12 cellular contexts compared by ENCODE assay signal in genomic region chr3:186882125-186882524, GRCh38. TPM values are rescaled to one million over a fixed set of nuclear protein-coding genes. Genes with fewer than 3 reads are reported as not detected.
DNase-seq lines count a peak whose midpoint lies in the region; ATAC-seq, FAIRE-seq and TF ChIP-seq lines count a peak whose summit lies in the region.
"Had no signal": no experiment of that assay in that cellular context is flagged by ENCODE, and none has a peak within 500 bp of the region (broad histone marks: within the 10 kb centered on the region; RNA-seq: fewer than 3 reads in every experiment).

No MANE protein-coding gene starts in this region.

- no peaks in the 10 kb centered on the region for H3K79me2 ChIP-seq in smooth muscle cell (ENCODE audit: low read depth)

- H3K9me3 Mint-ChIP-seq in activated T-cell treated with anti-CD3 and anti-CD28 coated beads, Interleukin-2, amount 50 U/mL, for 4 hours, result peaks cover 5% of the 10 kb centered on the region
- no peaks in the 10 kb centered on the region for H3K9me3 Mint-ChIP-seq in activated naive CD4-positive, alpha-beta T cell treated with anti-CD3 and anti-CD28 coated beads, Interleukin-2, amount 50 U/mL, for 72 hours

- H3K36me3 Mint-ChIP-seq in activated T-cell treated with anti-CD3 and anti-CD28 coated beads, Interleukin-2, amount 50 U/mL, for 4 hours (ENCODE audit: insufficient read depth), result no peaks in the 10 kb centered on the region
- peaks cover 0 to 12% of the 10 kb centered on the region in 2 donors for H3K36me3 Mint-ChIP-seq in activated naive CD4-positive, alpha-beta T cell treated with anti-CD3 and anti-CD28 coated beads, Interleukin-2, amount 50 U/mL, for 72 hours

- H3K9me3 ChIP-seq in smooth muscle cell (replicated peaks; ENCODE audit: low read depth) (no peaks in the 10 kb centered on the region), kidney (ENCODE audit: control insufficient read depth in 1 of 2, low read length in 2 of 2) (no peaks in the 10 kb centered on the region)
- H3K9me3 ChIP-seq: mucosa of descending colon had no signal

- H3K4me2 ChIP-seq in smooth muscle cell, result peak overlapping the region; percentile 4

- H3K4me1 Mint-ChIP-seq in activated T-cell treated with anti-CD3 and anti-CD28 coated beads, Interleukin-2, amount 50 U/mL, for 4 hours (ENCODE audit: low read depth), result peaks cover 55% of the 10 kb centered on the region

- H4K20me1 ChIP-seq in smooth muscle cell (ENCODE audit: low read depth), result no peaks in the 10 kb centered on the region

- 66% methylated on average over 4 of the region's 4 CpGs for WGBS in smooth muscle cell (ENCODE audit: low lambda C conversion rate)

- H3K27me3 ChIP-seq in smooth muscle cell (ENCODE audit: low read depth), result no peaks in the 10 kb centered on the region

- H3K36me3 ChIP-seq in smooth muscle cell (ENCODE audit: low read depth) (no peaks in the 10 kb centered on the region), kidney (ENCODE audit: control insufficient read depth in 1 of 2, insufficient read depth in 2 of 2, low read length in 2 of 2) (no peaks in the 10 kb centered on the region)

- H2AFZ ChIP-seq in smooth muscle cell (ENCODE audit: low read depth), result peak overlapping the region; percentile 41

- no peak for DNase-seq in activated T-cell treated with anti-CD3 and anti-CD28 coated beads, Interleukin-2, amount 50 U/mL, for 4 hours
- no peak for DNase-seq in activated T-cell treated with anti-CD3 and anti-CD28 coated beads for 4 hours
- DNase-seq in SIG-M5 (lab: John Stamatoyannopoulos, UW), result peak; percentile 20
- DNase-seq in activated naive CD4-positive, alpha-beta T cell treated with anti-CD3 and anti-CD28 coated beads, Interleukin-2, amount 50 U/mL, for 72 hours (ENCODE audit: low spot score in 2 of 2), result no peak
- DNase-seq in smooth muscle cell (lab: John Stamatoyannopoulos, UW; ENCODE audit: unreplicated experiment), result no peak
- DNase-seq in 8988T, result no peak
- DNase-seq in KG1 (lab: John Stamatoyannopoulos, UW), result no peak
- DNase-seq in kidney, result no peak
- DNase-seq: activated gamma-delta T cell, mucosa of descending colon had no signal

- peak overlapping the region; percentile 63 for H3K9ac ChIP-seq in smooth muscle cell (ENCODE audit: low read depth)
- H3K9ac ChIP-seq in kidney (ENCODE audit: low read length in 2 of 2), result no peak overlapping the region

- no peaks in the 10 kb centered on the region for H3K27me3 Mint-ChIP-seq in activated T-cell treated with anti-CD3 and anti-CD28 coated beads, Interleukin-2, amount 50 U/mL, for 4 hours (ENCODE audit: low read depth)

- H3F3A ChIP-seq in smooth muscle cell (ENCODE audit: low read depth), result no peaks in the 10 kb centered on the region

- H3K27ac Mint-ChIP-seq in activated naive CD4-positive, alpha-beta T cell treated with anti-CD3 and anti-CD28 coated beads, Interleukin-2, amount 50 U/mL, for 72 hours, result peak overlapping the region; percentile 91 to 98

- TF ChIP-seq CTCF in smooth muscle cell (IDR thresholded peaks at IDR 0.05; ENCODE audit: borderline replicate concordance, insufficient read depth, poor library complexity, severe bottlenecking), result no peak
- no peak for TF ChIP-seq CTCF in kidney (IDR thresholded peaks at IDR 0.05; ENCODE audit: borderline replicate concordance, extremely low read depth, insufficient read depth)

- FAIRE-seq in kidney (lab: Jason Lieb, UNC), result no peak

- H3K4me1 ChIP-seq in smooth muscle cell (ENCODE audit: low read depth) (no peaks in the 10 kb centered on the region), kidney (ENCODE audit: control insufficient read depth in 1 of 2, insufficient read depth in 1 of 2, low read depth in 1 of 2, low read length in 2 of 2) (no peaks in the 10 kb centered on the region)

- peak overlapping the region; percentile 57 for H3K27ac ChIP-seq in smooth muscle cell (ENCODE audit: low read depth)
- no peak overlapping the region for H3K27ac ChIP-seq in kidney (ENCODE audit: low read depth in 2 of 2, low read length in 2 of 2)
- H3K27ac ChIP-seq: coronary artery, VCaP had no signal

- intact Hi-C loops in kidney (cut with DNase I), result no loop called here

- peak overlapping the region; percentile 65 for H3K4me3 Mint-ChIP-seq in activated T-cell treated with anti-CD3 and anti-CD28 coated beads, Interleukin-2, amount 50 U/mL, for 4 hours

- peak; percentile 44 to 48 for ATAC-seq in activated T-cell treated with anti-CD3 and anti-CD28 coated beads, Interleukin-2, amount 50 U/mL, for 4 hours
- peak; percentile 45 to 65 for ATAC-seq in activated naive CD4-positive, alpha-beta T cell treated with anti-CD3 and anti-CD28 coated beads, Interleukin-2, amount 50 U/mL, for 72 hours
- ATAC-seq: mucosa of descending colon had no signal

- H3K4me3 ChIP-seq in smooth muscle cell, result no peak overlapping the region
- H3K4me3 ChIP-seq in kidney (ENCODE audit: low read length in 2 of 2), result no peak overlapping the region
- H3K4me3 ChIP-seq: coronary artery, mucosa of descending colon had no signal

RNA-seq across cellular contexts. Expression of gene ADIPOQ, which starts 39.6 kb away (rescaled TPM):
- not detected for total RNA-seq in activated T-cell treated with anti-CD3 and anti-CD28 coated beads, Interleukin-2, amount 50 U/mL, for 4 hours
- not detected for total RNA-seq in activated naive CD4-positive, alpha-beta T cell treated with anti-CD3 and anti-CD28 coated beads, Interleukin-2, amount 50 U/mL, for 72 hours
- total RNA-seq in smooth muscle cell, result not detected in 2 replicates
- polyA plus RNA-seq in smooth muscle cell, result not detected in 2 replicates
- not detected for total RNA-seq in kidney
- not detected for polyA plus RNA-seq in kidney (ENCODE audit: insufficient read depth, low read depth, low replicate concordance)

RNA-seq across cellular contexts. Expression of gene ST6GAL1, which starts 48.2 kb away (rescaled TPM):
- total RNA-seq in activated T-cell treated with anti-CD3 and anti-CD28 coated beads, Interleukin-2, amount 50 U/mL, for 4 hours, result 100 to 1,000 TPM; 105 to 116 (median 112) TPM
- 10 to 100 TPM; 32.0 to 96.6 TPM for total RNA-seq in activated naive CD4-positive, alpha-beta T cell treated with anti-CD3 and anti-CD28 coated beads, Interleukin-2, amount 50 U/mL, for 72 hours
- total RNA-seq in smooth muscle cell (5.8 and 8.9 TPM in 2 replicates), kidney (236 TPM)
- polyA plus RNA-seq in smooth muscle cell (1.5 and 3.5 TPM in 2 replicates), kidney (ENCODE audit: insufficient read depth, low read depth, low replicate concordance) (62.6 TPM)
